In genomic region chr16:23402100-23402499, GRCh38 we compare ENCODE assay signal across 31 cellular contexts.
"Had no signal": no experiment of that assay in that cellular context is flagged by ENCODE, and none has a peak within 500 bp of the region (broad histone marks: within the 10 kb centered on the region; RNA-seq: fewer than 3 reads in every experiment).

No MANE protein-coding gene starts in this region.

- H3K4me1 ChIP-seq: testis, tibial artery, uterus had no signal

- H3K27ac Mint-ChIP-seq: natural killer cell treated with Interleukin-12 subunit alpha and Interleukin-12 subunit beta and Interleukin-15 and Interleukin-18, amount 100 ng/mL, for 72 hours; progenitor cell of endocrine pancreas; stimulated activated memory B cell treated with anti-CD40 and anti-IgM and Interleukin-4, amounts not matched to agents 10 μg/mL and 1 μg/mL and 100 μg/mL, for 72 hours; stimulated activated naive CD8-positive, alpha-beta T cell treated with anti-CD3 and anti-CD28 coated beads, Interleukin-15, amount 100 ng/mL, for 72 hours; type B pancreatic cell had no signal

- H3K4me1 Mint-ChIP-seq: naive thymus-derived CD8-positive, alpha-beta T cell; stimulated activated naive CD8-positive, alpha-beta T cell treated with anti-CD3 and anti-CD28 coated beads, Interleukin-15, amount 100 ng/mL, for 72 hours had no signal

- H2AFZ ChIP-seq: parathyroid adenoma had no signal

- H3K9me3 ChIP-seq: neutrophil, psoas muscle, spleen, suprapubic skin, testis, tibial artery, transverse colon, upper lobe of right lung, uterus had no signal

- H3K4me3 Mint-ChIP-seq: naive thymus-derived CD8-positive, alpha-beta T cell; natural killer cell treated with Interleukin-12 subunit alpha and Interleukin-12 subunit beta and Interleukin-15 and Interleukin-18, amount 100 ng/mL, for 72 hours; nephron progenitor cell; neural crest cell; stimulated activated memory B cell treated with anti-CD40 and anti-IgM and Interleukin-4, amounts not matched to agents 10 μg/mL and 1 μg/mL and 100 μg/mL, for 72 hours; stimulated activated naive CD8-positive, alpha-beta T cell treated with anti-CD3 and anti-CD28 coated beads, Interleukin-15, amount 100 ng/mL, for 72 hours; type B pancreatic cell had no signal

- ATAC-seq: naive thymus-derived CD8-positive, alpha-beta T cell; natural killer cell treated with Interleukin-12 subunit alpha and Interleukin-12 subunit beta and Interleukin-15 and Interleukin-18, amount 100 ng/mL, for 72 hours; psoas muscle; right cardiac atrium; sciatic nerve; stimulated activated memory B cell treated with anti-CD40 and anti-IgM and Interleukin-4, amounts not matched to agents 10 μg/mL and 1 μg/mL and 100 μg/mL, for 72 hours; stimulated activated naive CD8-positive, alpha-beta T cell treated with anti-CD3 and anti-CD28 coated beads, Interleukin-15, amount 100 ng/mL, for 72 hours; stimulated activated naive CD8-positive, alpha-beta T cell treated with anti-CD3 and anti-CD28 coated beads, Interleukin-15, Interleukin-2, amounts not matched to agents 100 U/mL and 50 U/mL, for 24 hours; upper lobe of right lung had no signal

- H3K27me3 Mint-ChIP-seq: naive thymus-derived CD8-positive, alpha-beta T cell; natural killer cell treated with Interleukin-12 subunit alpha and Interleukin-12 subunit beta and Interleukin-15 and Interleukin-18, amount 100 ng/mL, for 72 hours; progenitor cell of endocrine pancreas; stimulated activated memory B cell treated with anti-CD40 and anti-IgM and Interleukin-4, amounts not matched to agents 10 μg/mL and 1 μg/mL and 100 μg/mL, for 72 hours; stimulated activated naive CD8-positive, alpha-beta T cell treated with anti-CD3 and anti-CD28 coated beads, Interleukin-15, amount 100 ng/mL, for 72 hours; type B pancreatic cell had no signal

- H3K27ac ChIP-seq: neutrophil, parathyroid adenoma, psoas muscle, skin epidermis, spleen, suprapubic skin, testis, tibial artery, transverse colon, upper lobe of right lung, uterus had no signal

- H3K4me3 ChIP-seq: psoas muscle, skin epidermis, smooth muscle cell, spleen, suprapubic skin, testis, tibial artery, transverse colon, upper lobe of right lung, uterus had no signal

- H3K36me3 ChIP-seq: uterus had no signal

- DNase-seq: naive thymus-derived CD8-positive, alpha-beta T cell; nephron progenitor cell; nucleus accumbens; psoas muscle; right cardiac atrium; spleen; stimulated activated CD4-positive, alpha-beta T cell treated with anti-CD3 and anti-CD28 coated beads, Interleukin-12 subunit alpha, Interleukin-12 subunit beta, amount 100 ng/mL, for 4 hours; stimulated activated CD4-positive, alpha-beta T cell treated with anti-CD3 and anti-CD28 coated beads, Interleukin-1b, Interleukin-23, amount 100 ng/mL, for 48 hours; stimulated activated CD4-positive, alpha-beta T cell treated with anti-CD3 and anti-CD28 coated beads, Interleukin-4, amount 100 ng/mL, for 1 hour; stimulated activated CD4-positive, alpha-beta T cell treated with anti-CD3 and anti-CD28 coated beads, Interleukin-4, amount 100 ng/mL, for 4 hours; stimulated activated CD8-positive, alpha-beta memory T cell treated with anti-CD3 and anti-CD28 coated beads, Interleukin-4, amount 100 ng/mL, for 48 hours; stimulated activated naive CD4-positive, alpha-beta T cell; stimulated activated naive CD8-positive, alpha-beta T cell treated with anti-CD3 and anti-CD28 coated beads, Interleukin-15, amount 100 ng/mL, for 72 hours; stimulated activated naive CD8-positive, alpha-beta T cell treated with anti-CD3 and anti-CD28 coated beads, Interleukin-15, Interleukin-2, amounts not matched to agents 100 U/mL and 50 U/mL, for 24 hours; substantia nigra; testis; transverse colon; upper lobe of right lung; uterus had no signal

- H3K27me3 ChIP-seq: neutrophil, spleen, suprapubic skin, testis, tibial artery, transverse colon, upper lobe of right lung, uterus had no signal

- H3K4me2 ChIP-seq: smooth muscle cell had no signal

- H3K9me3 Mint-ChIP-seq: naive thymus-derived CD8-positive, alpha-beta T cell; natural killer cell treated with Interleukin-12 subunit alpha and Interleukin-12 subunit beta and Interleukin-15 and Interleukin-18, amount 100 ng/mL, for 72 hours; nephron progenitor cell; neural crest cell; stimulated activated memory B cell treated with anti-CD40 and anti-IgM and Interleukin-4, amounts not matched to agents 10 μg/mL and 1 μg/mL and 100 μg/mL, for 72 hours; stimulated activated naive CD8-positive, alpha-beta T cell treated with anti-CD3 and anti-CD28 coated beads, Interleukin-15, amount 100 ng/mL, for 72 hours; type B pancreatic cell had no signal

- H3K9ac ChIP-seq: parathyroid adenoma had no signal
